1 cellular context compared by ENCODE assay signal in the genomic region with DNA sequence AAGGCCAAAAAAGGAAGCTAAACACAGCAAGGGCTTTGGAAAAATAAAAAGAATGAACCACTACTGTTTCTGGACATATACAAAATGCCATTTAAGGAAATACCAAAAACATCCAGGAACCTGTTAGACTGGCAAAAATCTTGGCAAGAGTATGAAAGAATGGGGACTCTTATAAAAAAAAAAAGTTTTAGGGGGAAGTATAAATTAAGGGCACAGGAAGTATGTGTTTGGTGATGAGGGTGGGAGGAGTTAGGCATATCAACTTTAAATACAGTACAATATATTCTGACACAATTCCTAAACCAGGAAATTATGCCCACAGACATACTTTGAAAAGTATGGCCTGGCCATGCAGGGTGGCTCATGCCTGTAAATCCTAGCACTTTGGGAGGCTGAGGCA.
TF ChIP-seq lines count a peak whose summit lies in the region.

No MANE protein-coding gene starts in this region.

TF ChIP-seq in GM23338, 12 proteins besides CTCF, POLR2A, EP300 and RAD21 (continued from another document):
- TF ChIP-seq, protein P1, sequence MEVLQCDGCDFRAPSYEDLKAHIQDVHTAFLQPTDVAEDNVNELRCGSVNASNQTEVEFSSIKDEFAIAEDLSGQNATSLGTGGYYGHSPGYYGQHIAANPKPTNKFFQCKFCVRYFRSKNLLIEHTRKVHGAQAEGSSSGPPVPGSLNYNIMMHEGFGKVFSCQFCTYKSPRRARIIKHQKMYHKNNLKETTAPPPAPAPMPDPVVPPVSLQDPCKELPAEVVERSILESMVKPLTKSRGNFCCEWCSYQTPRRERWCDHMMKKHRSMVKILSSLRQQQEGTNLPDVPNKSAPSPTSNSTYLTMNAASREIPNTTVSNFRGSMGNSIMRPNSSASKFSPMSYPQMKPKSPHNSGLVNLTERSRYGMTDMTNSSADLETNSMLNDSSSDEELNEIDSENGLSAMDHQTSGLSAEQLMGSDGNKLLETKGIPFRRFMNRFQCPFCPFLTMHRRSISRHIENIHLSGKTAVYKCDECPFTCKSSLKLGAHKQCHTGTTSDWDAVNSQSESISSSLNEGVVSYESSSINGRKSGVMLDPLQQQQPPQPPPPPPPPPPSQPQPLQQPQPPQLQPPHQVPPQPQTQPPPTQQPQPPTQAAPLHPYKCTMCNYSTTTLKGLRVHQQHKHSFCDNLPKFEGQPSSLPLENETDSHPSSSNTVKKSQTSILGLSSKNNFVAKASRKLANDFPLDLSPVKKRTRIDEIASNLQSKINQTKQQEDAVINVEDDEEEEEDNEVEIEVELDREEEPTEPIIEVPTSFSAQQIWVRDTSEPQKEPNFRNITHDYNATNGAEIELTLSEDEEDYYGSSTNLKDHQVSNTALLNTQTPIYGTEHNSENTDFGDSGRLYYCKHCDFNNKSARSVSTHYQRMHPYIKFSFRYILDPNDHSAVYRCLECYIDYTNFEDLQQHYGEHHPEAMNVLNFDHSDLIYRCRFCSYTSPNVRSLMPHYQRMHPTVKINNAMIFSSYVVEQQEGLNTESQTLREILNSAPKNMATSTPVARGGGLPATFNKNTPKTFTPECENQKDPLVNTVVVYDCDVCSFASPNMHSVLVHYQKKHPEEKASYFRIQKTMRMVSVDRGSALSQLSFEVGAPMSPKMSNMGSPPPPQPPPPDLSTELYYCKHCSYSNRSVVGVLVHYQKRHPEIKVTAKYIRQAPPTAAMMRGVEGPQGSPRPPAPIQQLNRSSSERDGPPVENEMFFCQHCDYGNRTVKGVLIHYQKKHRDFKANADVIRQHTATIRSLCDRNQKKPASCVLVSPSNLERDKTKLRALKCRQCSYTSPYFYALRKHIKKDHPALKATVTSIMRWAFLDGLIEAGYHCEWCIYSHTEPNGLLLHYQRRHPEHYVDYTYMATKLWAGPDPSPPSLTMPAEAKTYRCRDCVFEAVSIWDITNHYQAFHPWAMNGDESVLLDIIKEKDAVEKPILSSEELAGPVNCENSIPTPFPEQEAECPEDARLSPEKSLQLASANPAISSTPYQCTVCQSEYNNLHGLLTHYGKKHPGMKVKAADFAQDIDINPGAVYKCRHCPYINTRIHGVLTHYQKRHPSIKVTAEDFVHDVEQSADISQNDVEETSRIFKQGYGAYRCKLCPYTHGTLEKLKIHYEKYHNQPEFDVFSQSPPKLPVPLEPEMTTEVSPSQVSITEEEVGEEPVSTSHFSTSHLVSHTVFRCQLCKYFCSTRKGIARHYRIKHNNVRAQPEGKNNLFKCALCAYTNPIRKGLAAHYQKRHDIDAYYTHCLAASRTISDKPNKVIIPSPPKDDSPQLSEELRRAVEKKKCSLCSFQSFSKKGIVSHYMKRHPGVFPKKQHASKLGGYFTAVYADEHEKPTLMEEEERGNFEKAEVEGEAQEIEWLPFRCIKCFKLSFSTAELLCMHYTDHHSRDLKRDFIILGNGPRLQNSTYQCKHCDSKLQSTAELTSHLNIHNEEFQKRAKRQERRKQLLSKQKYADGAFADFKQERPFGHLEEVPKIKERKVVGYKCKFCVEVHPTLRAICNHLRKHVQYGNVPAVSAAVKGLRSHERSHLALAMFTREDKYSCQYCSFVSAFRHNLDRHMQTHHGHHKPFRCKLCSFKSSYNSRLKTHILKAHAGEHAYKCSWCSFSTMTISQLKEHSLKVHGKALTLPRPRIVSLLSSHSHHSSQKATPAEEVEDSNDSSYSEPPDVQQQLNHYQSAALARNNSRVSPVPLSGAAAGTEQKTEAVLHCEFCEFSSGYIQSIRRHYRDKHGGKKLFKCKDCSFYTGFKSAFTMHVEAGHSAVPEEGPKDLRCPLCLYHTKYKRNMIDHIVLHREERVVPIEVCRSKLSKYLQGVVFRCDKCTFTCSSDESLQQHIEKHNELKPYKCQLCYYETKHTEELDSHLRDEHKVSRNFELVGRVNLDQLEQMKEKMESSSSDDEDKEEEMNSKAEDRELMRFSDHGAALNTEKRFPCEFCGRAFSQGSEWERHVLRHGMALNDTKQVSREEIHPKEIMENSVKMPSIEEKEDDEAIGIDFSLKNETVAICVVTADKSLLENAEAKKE (CRISPR knock-in tag; IDR thresholded peaks at IDR 0.05) = no peak
- TF ChIP-seq NANOG (IDR thresholded peaks at IDR 0.05; ENCODE audit: borderline replicate concordance) (no peak), EZH2 (IDR thresholded peaks at IDR 0.05; ENCODE audit: low read depth, unreplicated experiment) (no peak), POLR2AphosphoS5 (IDR thresholded peaks at IDR 0.05; ENCODE audit: low read depth) (no peak), ZNF331 (CRISPR knock-in tag; IDR thresholded peaks at IDR 0.05; ENCODE audit: low read depth) (no peak)
